Comparison of ENCODE assay signal across 1 cellular context in the genomic region with DNA sequence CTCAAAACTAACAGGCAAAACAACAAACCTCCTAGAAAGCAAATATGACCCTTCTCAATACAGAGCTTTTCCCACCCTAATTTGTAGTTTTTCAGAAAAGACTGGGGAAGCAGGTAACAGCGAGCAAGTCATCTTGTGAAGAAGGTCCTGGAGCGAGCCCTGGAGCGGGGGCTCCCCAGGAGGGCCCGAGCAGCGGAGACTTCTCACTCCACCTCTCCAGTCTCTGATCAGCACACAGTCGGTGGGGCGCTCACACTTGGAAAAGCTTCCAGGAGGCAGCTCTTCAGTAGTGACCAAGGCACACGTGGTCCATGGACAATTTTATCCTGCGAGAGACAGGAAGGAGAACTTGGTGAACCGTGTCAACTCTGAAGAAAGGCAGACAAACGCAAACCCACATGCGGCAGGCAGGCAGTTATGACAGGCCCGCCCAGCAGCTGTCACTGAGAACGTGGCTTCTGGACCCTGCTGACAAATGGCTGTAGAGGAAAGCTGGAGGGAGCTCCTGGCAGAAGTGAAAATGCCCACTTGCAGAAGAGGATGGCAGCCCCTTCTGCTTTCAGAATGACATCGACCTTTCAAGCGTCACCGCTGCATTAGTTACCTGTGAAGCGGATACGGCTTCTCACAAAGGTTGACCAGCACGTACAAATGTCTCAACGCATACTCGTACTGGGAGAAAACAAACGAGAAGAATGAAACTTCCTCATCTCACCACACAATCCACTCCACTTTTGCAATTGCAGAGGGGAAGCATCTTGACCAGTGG.
TF ChIP-seq lines count a peak whose summit lies in the region.

No MANE protein-coding gene starts in this region.

TF ChIP-seq in H1, 55 proteins besides CTCF, POLR2A, EP300 and RAD21 (continued from another document):
- TF ChIP-seq, protein P1, sequence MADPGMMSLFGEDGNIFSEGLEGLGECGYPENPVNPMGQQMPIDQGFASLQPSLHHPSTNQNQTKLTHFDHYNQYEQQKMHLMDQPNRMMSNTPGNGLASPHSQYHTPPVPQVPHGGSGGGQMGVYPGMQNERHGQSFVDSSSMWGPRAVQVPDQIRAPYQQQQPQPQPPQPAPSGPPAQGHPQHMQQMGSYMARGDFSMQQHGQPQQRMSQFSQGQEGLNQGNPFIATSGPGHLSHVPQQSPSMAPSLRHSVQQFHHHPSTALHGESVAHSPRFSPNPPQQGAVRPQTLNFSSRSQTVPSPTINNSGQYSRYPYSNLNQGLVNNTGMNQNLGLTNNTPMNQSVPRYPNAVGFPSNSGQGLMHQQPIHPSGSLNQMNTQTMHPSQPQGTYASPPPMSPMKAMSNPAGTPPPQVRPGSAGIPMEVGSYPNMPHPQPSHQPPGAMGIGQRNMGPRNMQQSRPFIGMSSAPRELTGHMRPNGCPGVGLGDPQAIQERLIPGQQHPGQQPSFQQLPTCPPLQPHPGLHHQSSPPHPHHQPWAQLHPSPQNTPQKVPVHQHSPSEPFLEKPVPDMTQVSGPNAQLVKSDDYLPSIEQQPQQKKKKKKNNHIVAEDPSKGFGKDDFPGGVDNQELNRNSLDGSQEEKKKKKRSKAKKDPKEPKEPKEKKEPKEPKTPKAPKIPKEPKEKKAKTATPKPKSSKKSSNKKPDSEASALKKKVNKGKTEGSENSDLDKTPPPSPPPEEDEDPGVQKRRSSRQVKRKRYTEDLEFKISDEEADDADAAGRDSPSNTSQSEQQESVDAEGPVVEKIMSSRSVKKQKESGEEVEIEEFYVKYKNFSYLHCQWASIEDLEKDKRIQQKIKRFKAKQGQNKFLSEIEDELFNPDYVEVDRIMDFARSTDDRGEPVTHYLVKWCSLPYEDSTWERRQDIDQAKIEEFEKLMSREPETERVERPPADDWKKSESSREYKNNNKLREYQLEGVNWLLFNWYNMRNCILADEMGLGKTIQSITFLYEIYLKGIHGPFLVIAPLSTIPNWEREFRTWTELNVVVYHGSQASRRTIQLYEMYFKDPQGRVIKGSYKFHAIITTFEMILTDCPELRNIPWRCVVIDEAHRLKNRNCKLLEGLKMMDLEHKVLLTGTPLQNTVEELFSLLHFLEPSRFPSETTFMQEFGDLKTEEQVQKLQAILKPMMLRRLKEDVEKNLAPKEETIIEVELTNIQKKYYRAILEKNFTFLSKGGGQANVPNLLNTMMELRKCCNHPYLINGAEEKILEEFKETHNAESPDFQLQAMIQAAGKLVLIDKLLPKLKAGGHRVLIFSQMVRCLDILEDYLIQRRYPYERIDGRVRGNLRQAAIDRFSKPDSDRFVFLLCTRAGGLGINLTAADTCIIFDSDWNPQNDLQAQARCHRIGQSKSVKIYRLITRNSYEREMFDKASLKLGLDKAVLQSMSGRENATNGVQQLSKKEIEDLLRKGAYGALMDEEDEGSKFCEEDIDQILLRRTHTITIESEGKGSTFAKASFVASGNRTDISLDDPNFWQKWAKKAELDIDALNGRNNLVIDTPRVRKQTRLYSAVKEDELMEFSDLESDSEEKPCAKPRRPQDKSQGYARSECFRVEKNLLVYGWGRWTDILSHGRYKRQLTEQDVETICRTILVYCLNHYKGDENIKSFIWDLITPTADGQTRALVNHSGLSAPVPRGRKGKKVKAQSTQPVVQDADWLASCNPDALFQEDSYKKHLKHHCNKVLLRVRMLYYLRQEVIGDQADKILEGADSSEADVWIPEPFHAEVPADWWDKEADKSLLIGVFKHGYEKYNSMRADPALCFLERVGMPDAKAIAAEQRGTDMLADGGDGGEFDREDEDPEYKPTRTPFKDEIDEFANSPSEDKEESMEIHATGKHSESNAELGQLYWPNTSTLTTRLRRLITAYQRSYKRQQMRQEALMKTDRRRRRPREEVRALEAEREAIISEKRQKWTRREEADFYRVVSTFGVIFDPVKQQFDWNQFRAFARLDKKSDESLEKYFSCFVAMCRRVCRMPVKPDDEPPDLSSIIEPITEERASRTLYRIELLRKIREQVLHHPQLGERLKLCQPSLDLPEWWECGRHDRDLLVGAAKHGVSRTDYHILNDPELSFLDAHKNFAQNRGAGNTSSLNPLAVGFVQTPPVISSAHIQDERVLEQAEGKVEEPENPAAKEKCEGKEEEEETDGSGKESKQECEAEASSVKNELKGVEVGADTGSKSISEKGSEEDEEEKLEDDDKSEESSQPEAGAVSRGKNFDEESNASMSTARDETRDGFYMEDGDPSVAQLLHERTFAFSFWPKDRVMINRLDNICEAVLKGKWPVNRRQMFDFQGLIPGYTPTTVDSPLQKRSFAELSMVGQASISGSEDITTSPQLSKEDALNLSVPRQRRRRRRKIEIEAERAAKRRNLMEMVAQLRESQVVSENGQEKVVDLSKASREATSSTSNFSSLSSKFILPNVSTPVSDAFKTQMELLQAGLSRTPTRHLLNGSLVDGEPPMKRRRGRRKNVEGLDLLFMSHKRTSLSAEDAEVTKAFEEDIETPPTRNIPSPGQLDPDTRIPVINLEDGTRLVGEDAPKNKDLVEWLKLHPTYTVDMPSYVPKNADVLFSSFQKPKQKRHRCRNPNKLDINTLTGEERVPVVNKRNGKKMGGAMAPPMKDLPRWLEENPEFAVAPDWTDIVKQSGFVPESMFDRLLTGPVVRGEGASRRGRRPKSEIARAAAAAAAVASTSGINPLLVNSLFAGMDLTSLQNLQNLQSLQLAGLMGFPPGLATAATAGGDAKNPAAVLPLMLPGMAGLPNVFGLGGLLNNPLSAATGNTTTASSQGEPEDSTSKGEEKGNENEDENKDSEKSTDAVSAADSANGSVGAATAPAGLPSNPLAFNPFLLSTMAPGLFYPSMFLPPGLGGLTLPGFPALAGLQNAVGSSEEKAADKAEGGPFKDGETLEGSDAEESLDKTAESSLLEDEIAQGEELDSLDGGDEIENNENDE (IDR thresholded peaks at IDR 0.05; ENCODE audit: insufficient replicate concordance, low read length) = no peak
- no peak for TF ChIP-seq HDAC6 (IDR thresholded peaks at IDR 0.05; ENCODE audit: low read depth, low read length)
- no peak for TF ChIP-seq RFX5 (IDR thresholded peaks at IDR 0.05; ENCODE audit: borderline replicate concordance, low read depth, low read length)
- no peak for TF ChIP-seq BCL11A (IDR thresholded peaks at IDR 0.05; ENCODE audit: low read depth in 2 of 2, low read length in 2 of 2)
- TF ChIP-seq KDM1A (IDR thresholded peaks at IDR 0.05; ENCODE audit: borderline replicate concordance, low read length) = no peak
- TF ChIP-seq KDM4A (IDR thresholded peaks at IDR 0.05; ENCODE audit: low read depth, low read length, severe bottlenecking) = no peak
- no peak for TF ChIP-seq BRCA1 (IDR thresholded peaks at IDR 0.05; ENCODE audit: low read depth, low read length)
- no peak for TF ChIP-seq CTBP2 (IDR thresholded peaks at IDR 0.05; ENCODE audit: borderline replicate concordance, insufficient read depth, insufficient read length, low read length)
- TF ChIP-seq, protein P2, sequence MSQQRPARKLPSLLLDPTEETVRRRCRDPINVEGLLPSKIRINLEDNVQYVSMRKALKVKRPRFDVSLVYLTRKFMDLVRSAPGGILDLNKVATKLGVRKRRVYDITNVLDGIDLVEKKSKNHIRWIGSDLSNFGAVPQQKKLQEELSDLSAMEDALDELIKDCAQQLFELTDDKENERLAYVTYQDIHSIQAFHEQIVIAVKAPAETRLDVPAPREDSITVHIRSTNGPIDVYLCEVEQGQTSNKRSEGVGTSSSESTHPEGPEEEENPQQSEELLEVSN (IDR thresholded peaks at IDR 0.05) = no peak
- no peak for TF ChIP-seq BACH1 (IDR thresholded peaks at IDR 0.05; ENCODE audit: low read length)
TF ChIP-seq in H1: peak in this region for 0.
